31 cellular contexts compared by ENCODE assay signal in genomic region chr10:101573885-101574284, GRCh38.
"Had no signal": no experiment of that assay in that cellular context is flagged by ENCODE, and none has a peak within 500 bp of the region (broad histone marks: within the 10 kb centered on the region; RNA-seq: fewer than 3 reads in every experiment).

No MANE protein-coding gene starts in this region.

- H3K4me3 Mint-ChIP-seq: dendritic cell treated with granulocyte-macrophage colony-stimulating factor and Interleukin-4, amounts not matched to agents 40 ng/mL and 50 ng/mL, for 4 days; mesothelial cell of epicardium; naive B cell; natural killer cell treated with Interleukin-12 subunit alpha and Interleukin-12 subunit beta and Interleukin-15 and Interleukin-18, amount 100 ng/mL, for 72 hours had no signal

- H3K9me3 Mint-ChIP-seq: mesothelial cell of epicardium; naive B cell; natural killer cell treated with Interleukin-12 subunit alpha and Interleukin-12 subunit beta and Interleukin-15 and Interleukin-18, amount 100 ng/mL, for 72 hours; neural crest cell had no signal

- FAIRE-seq: endothelial cell of umbilical vein, islet of Langerhans, pancreas had no signal

- H3K9me3 ChIP-seq: neutrophil, pancreas, thyroid gland had no signal

- H3K36me3 ChIP-seq: thyroid gland had no signal

- H3K4me1 ChIP-seq: foreskin keratinocyte had no signal

- H3K4me3 ChIP-seq: esophagus muscularis mucosa, gastroesophageal sphincter, heart left ventricle, hepatocyte, left lung, mucosa of descending colon, pancreas, right lobe of liver, smooth muscle cell, stomach, thyroid gland, vagina had no signal

- ATAC-seq: foreskin keratinocyte; gastroesophageal sphincter; heart left ventricle; left cardiac atrium; left lung; mucosa of descending colon; natural killer cell treated with Interleukin-12 subunit alpha and Interleukin-12 subunit beta and Interleukin-15 and Interleukin-18, amount 100 ng/mL, for 72 hours; pancreas; right lobe of liver had no signal

- DNase-seq: effector CD8-positive, alpha-beta T cell; foreskin keratinocyte; heart left ventricle; left cardiac atrium; left lung; mesenchymal stem cell; mucosa of descending colon; naive B cell; pancreas; right lobe of liver; stimulated activated CD4-positive, alpha-beta T cell treated with anti-CD3 and anti-CD28 coated beads, Interleukin-12 subunit alpha, Interleukin-12 subunit beta, amount 100 ng/mL, for 4 hours; stimulated activated CD4-positive, alpha-beta T cell treated with anti-CD3 and anti-CD28 coated beads, Interleukin-1b, Interleukin-23, amount 100 ng/mL, for 48 hours; stimulated activated CD4-positive, alpha-beta T cell treated with anti-CD3 and anti-CD28 coated beads, Interleukin-4, amount 100 ng/mL, for 1 hour; stimulated activated CD8-positive, alpha-beta memory T cell treated with anti-CD3 and anti-CD28 coated beads, Interleukin-4, amount 100 ng/mL, for 48 hours; stimulated activated naive CD4-positive, alpha-beta T cell treated with Interleukin-2 at 50 U/mL for 16 hours; stomach; thyroid gland; trophoblast cell had no signal

- H3K27ac Mint-ChIP-seq: dendritic cell treated with granulocyte-macrophage colony-stimulating factor and Interleukin-4, amounts not matched to agents 40 ng/mL and 50 ng/mL, for 4 days; mesothelial cell of epicardium; natural killer cell treated with Interleukin-12 subunit alpha and Interleukin-12 subunit beta and Interleukin-15 and Interleukin-18, amount 100 ng/mL, for 72 hours; progenitor cell of endocrine pancreas had no signal

- H3K27ac ChIP-seq: esophagus muscularis mucosa, foreskin keratinocyte, gastroesophageal sphincter, heart left ventricle, hepatocyte, left lung, neutrophil, pancreas, right lobe of liver, stomach, thyroid gland, vagina had no signal

- H3K4me1 Mint-ChIP-seq: neural crest cell had no signal

- H3K36me3 Mint-ChIP-seq: natural killer cell treated with Interleukin-12 subunit alpha and Interleukin-12 subunit beta and Interleukin-15 and Interleukin-18, amount 100 ng/mL, for 72 hours had no signal
